Comparison of ENCODE assay signal across 21 cellular contexts in genomic region chr12:26712892-26713291, GRCh38.
DNase-seq lines count a peak whose midpoint lies in the region; ATAC-seq and TF ChIP-seq lines count a peak whose summit lies in the region.
"Had no signal": no experiment of that assay in that cellular context is flagged by ENCODE, and none has a peak within 500 bp of the region (broad histone marks: within the 10 kb centered on the region; RNA-seq: fewer than 3 reads in every experiment).

No MANE protein-coding gene starts in this region.

- no peak overlapping the region for H3K4me3 Mint-ChIP-seq in WTC11
- H3K4me3 Mint-ChIP-seq: CD4-positive, alpha-beta T cell had no signal

- H3K9me3 ChIP-seq in Karpas-422 (ENCODE audit: low read length): no peaks in the 10 kb centered on the region
- H3K9me3 ChIP-seq: BLaER1 had no signal

- H2AFZ ChIP-seq in Karpas-422 (ENCODE audit: low read length): no peak overlapping the region
- H2AFZ ChIP-seq: PC-9 had no signal

- 0 out of 2 replicates have a peak overlapping the region, but pooled peaks have one; percentile 42 for H3K4me3 ChIP-seq in Karpas-422 (ENCODE audit: low read length)
- H3K4me3 ChIP-seq: BLaER1, PC-9, SK-N-MC had no signal

- peak; percentile 81 for ATAC-seq in WTC11
- peak; percentile 29 for ATAC-seq in left lobe of liver
- ATAC-seq in GM19463 (IDR thresholded peaks at IDR 0.05; ENCODE audit: unreplicated experiment): no peak

- DNase-seq in Karpas-422 (no peak), WTC11 (ENCODE audit: low spot score) (peak; percentile 13), left lobe of liver (ENCODE audit: low spot score) (no peak), DMS53 (lab: John Stamatoyannopoulos, UW) (no peak), NCI-H2107 (lab: John Stamatoyannopoulos, UW) (no peak)
- no peak for DNase-seq in activated CD8-positive, alpha-beta memory T cell treated with anti-CD3 and anti-CD28 coated beads, Interleukin-2, amount 50 U/mL, for 48 hours
- DNase-seq: CD4-positive, alpha-beta T cell; COR-L47; DMS79 treated with DMSO at 0.1 percent for 48 hours; H7; KG1; NCI-H1694; NCI-H2081; NCI-H2171 treated with DMSO at 0.1 percent for 48 hours; NCI-H524 treated with DMSO at 0.1 percent for 48 hours; PC-9; RPMI8226; SHP77 treated with DMSO at 0.1 percent for 48 hours had no signal

- H3K4me2 ChIP-seq in Karpas-422 (ENCODE audit: low read depth, low read length, poor library complexity, severe bottlenecking): peak overlapping the region; percentile 71
- H3K4me2 ChIP-seq: BLaER1, PC-9 had no signal

- no peaks in the 10 kb centered on the region for H3K27me3 ChIP-seq in Karpas-422 (ENCODE audit: low read length)
- H3K27me3 ChIP-seq: BLaER1 had no signal

- peaks cover 28% of the 10 kb centered on the region for H3K4me1 Mint-ChIP-seq in WTC11

- peak overlapping the region; percentile 93 for H3K27ac ChIP-seq in Karpas-422 (ENCODE audit: low read length)
- H3K27ac ChIP-seq: BLaER1, PC-9, SK-N-MC had no signal

- peaks cover 87% of the 10 kb centered on the region for H3K4me1 ChIP-seq in Karpas-422 (ENCODE audit: low read length)
- H3K4me1 ChIP-seq: BLaER1 had no signal

- H3K9ac ChIP-seq in Karpas-422 (ENCODE audit: low read length): peak overlapping the region; percentile 43
- H3K9ac ChIP-seq: BLaER1 had no signal

- no peak for TF ChIP-seq CTCF in WTC11 (IDR thresholded peaks at IDR 0.05)

- peaks cover 25% of the 10 kb centered on the region for H3K36me3 Mint-ChIP-seq in WTC11

- peaks cover 41% of the 10 kb centered on the region for H3K36me3 ChIP-seq in Karpas-422 (ENCODE audit: insufficient read depth, low read length)
- H3K36me3 ChIP-seq: BLaER1 had no signal

- POLR2A ChIA-PET in WTC11 (lab: Charles Lee): no interaction called here

- CTCF ChIA-PET in WTC11 (lab: Charles Lee): interaction anchor here (1.1 kb wide), 1 partner anchor 173 kb away, joined by 3 read pairs; no protein-coding TSS in a partner anchor

- no peak overlapping the region for H3K27ac Mint-ChIP-seq in WTC11
- H3K27ac Mint-ChIP-seq: CD4-positive, alpha-beta T cell had no signal

- no peaks in the 10 kb centered on the region for H3K27me3 Mint-ChIP-seq in WTC11 (ENCODE audit: low read depth)
- H3K27me3 Mint-ChIP-seq: CD4-positive, alpha-beta T cell had no signal

- H3K79me2 ChIP-seq in Karpas-422 (ENCODE audit: low read length): peaks cover 42% of the 10 kb centered on the region

- H3K9me2 ChIP-seq in Karpas-422 (replicated peaks; ENCODE audit: insufficient read depth, low read length): no peaks in the 10 kb centered on the region

- H4K20me1 ChIP-seq in Karpas-422 (ENCODE audit: insufficient read depth, low read depth, low read length): no peaks in the 10 kb centered on the region
- H4K20me1 ChIP-seq: BLaER1 had no signal

- H3K9me3 Mint-ChIP-seq in WTC11: peaks cover 6% of the 10 kb centered on the region
- H3K9me3 Mint-ChIP-seq: CD4-positive, alpha-beta T cell had no signal

TF ChIP-seq in WTC11, 78 proteins besides CTCF, POLR2A, EP300 and RAD21:
- TF ChIP-seq TEAD4 (CRISPR knock-in tag; IDR thresholded peaks at IDR 0.05) (no peak), ZBTB43 (CRISPR knock-in tag; IDR thresholded peaks at IDR 0.05) (no peak), JUN (CRISPR knock-in tag; IDR thresholded peaks at IDR 0.05) (no peak), ZNF396 (CRISPR knock-in tag; IDR thresholded peaks at IDR 0.05; ENCODE audit: borderline replicate concordance) (no peak), ZNF232 (CRISPR knock-in tag; IDR thresholded peaks at IDR 0.05) (no peak), ZNF121 (CRISPR knock-in tag; IDR thresholded peaks at IDR 0.05) (no peak), RORB (CRISPR knock-in tag; IDR thresholded peaks at IDR 0.05) (no peak)
